ENCODE assay signal across 16 cellular contexts in the genomic region with DNA sequence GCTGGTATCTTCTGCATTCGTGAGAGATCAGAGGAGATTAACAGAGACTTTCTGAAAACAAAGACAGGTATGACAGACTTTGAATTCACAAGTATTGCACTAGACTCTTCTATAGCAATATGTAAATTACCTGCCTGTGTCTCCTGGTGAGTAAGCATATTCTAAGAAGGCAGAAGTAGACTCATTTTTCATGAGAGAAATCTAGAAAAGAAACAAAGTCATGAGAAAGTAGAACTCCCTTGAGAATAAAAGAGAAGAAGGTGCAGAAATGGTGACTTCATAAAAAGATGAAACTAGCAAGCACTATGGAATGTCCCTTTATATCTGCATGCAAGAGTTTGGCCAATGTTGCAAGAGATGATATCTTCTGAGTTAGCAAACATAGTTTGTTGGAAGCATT.
DNase-seq lines count a peak whose midpoint lies in the region; ATAC-seq and TF ChIP-seq lines count a peak whose summit lies in the region.
"Had no signal": no experiment of that assay in that cellular context is flagged by ENCODE, and none has a peak within 500 bp of the region (broad histone marks: within the 10 kb centered on the region; RNA-seq: fewer than 3 reads in every experiment).

No MANE protein-coding gene starts in this region.

- no peak overlapping the region for H3K4me3 ChIP-seq in endodermal cell (ENCODE audit: low read length)
- H3K4me3 ChIP-seq: colonic mucosa, SK-N-MC had no signal

- H3K27ac ChIP-seq in endodermal cell (ENCODE audit: low read depth, low read length) = no peak overlapping the region
- H3K27ac ChIP-seq: colonic mucosa, foreskin keratinocyte, SK-N-MC had no signal

- DNase-seq in NAMALWA (ENCODE audit: low spot score) (no peak), HPDE6-E6E7 (ENCODE audit: extremely low spot score) (no peak), endodermal cell (no peak), kidney glomerular epithelial cell (lab: John Stamatoyannopoulos, UW) (no peak)
- DNase-seq: activated CD4-positive, alpha-beta T cell treated with anti-CD3 and anti-CD28 coated beads for 1 hour; activated naive CD8-positive, alpha-beta T cell treated with anti-CD3 and anti-CD28 coated beads for 36 hours; colonic mucosa; foreskin keratinocyte; MM.1S; NCI-H82; nucleus accumbens had no signal

- H3K9me3 Mint-ChIP-seq in endodermal cell = no peaks in the 10 kb centered on the region
- H3K9me3 Mint-ChIP-seq: activated naive CD8-positive, alpha-beta T cell treated with anti-CD3 and anti-CD28 coated beads for 36 hours had no signal

- no peaks in the 10 kb centered on the region for H3K9me3 ChIP-seq in endodermal cell (ENCODE audit: control insufficient read depth, low read length)
- H3K9me3 ChIP-seq: colonic mucosa had no signal

- no peaks in the 10 kb centered on the region for H3K27me3 ChIP-seq in endodermal cell (ENCODE audit: control insufficient read depth, insufficient read depth, low read length, poor library complexity, severe bottlenecking)
- H3K27me3 ChIP-seq: colonic mucosa, foreskin keratinocyte had no signal

- ATAC-seq in GM18505 (IDR thresholded peaks at IDR 0.05; ENCODE audit: unreplicated experiment) = peak; percentile 91
- ATAC-seq in GM19438 (IDR thresholded peaks at IDR 0.05; ENCODE audit: low read depth, unreplicated experiment) = peak; percentile 86
- peak; percentile 92 for ATAC-seq in HG02798 (IDR thresholded peaks at IDR 0.05; ENCODE audit: poor library complexity, unreplicated experiment)
- peak; percentile 95 for ATAC-seq in HG03442 (IDR thresholded peaks at IDR 0.05; ENCODE audit: unreplicated experiment)
- ATAC-seq: foreskin keratinocyte had no signal

- H3K4me1 ChIP-seq in endodermal cell (ENCODE audit: control insufficient read depth, insufficient read depth, low read length) = no peaks in the 10 kb centered on the region
- H3K4me1 ChIP-seq: colonic mucosa, foreskin keratinocyte had no signal

- H3K27me3 Mint-ChIP-seq in endodermal cell (ENCODE audit: insufficient read depth) = no peaks in the 10 kb centered on the region
- H3K27me3 Mint-ChIP-seq: activated naive CD8-positive, alpha-beta T cell treated with anti-CD3 and anti-CD28 coated beads for 36 hours had no signal

- H3K36me3 ChIP-seq in endodermal cell (ENCODE audit: control insufficient read depth, insufficient read depth, low read length) = no peaks in the 10 kb centered on the region
- H3K36me3 ChIP-seq: colonic mucosa had no signal

- H3K4me1 Mint-ChIP-seq in endodermal cell = no peaks in the 10 kb centered on the region

- H3K4me3 Mint-ChIP-seq in endodermal cell = no peak overlapping the region
- H3K4me3 Mint-ChIP-seq: activated naive CD8-positive, alpha-beta T cell treated with anti-CD3 and anti-CD28 coated beads for 36 hours had no signal

- H3K36me3 Mint-ChIP-seq in endodermal cell (ENCODE audit: low read depth) = no peaks in the 10 kb centered on the region
- H3K36me3 Mint-ChIP-seq: activated naive CD8-positive, alpha-beta T cell treated with anti-CD3 and anti-CD28 coated beads for 36 hours had no signal

- H3K27ac Mint-ChIP-seq in endodermal cell = no peak overlapping the region
- H3K27ac Mint-ChIP-seq: activated naive CD8-positive, alpha-beta T cell treated with anti-CD3 and anti-CD28 coated beads for 36 hours had no signal

- TF ChIP-seq POLR2A in GM18505 (IDR thresholded peaks at IDR 0.05; ENCODE audit: borderline replicate concordance, extremely low read depth, insufficient read depth, insufficient read length) = no peak

- TF ChIP-seq CTCF in endodermal cell (conservative IDR thresholded peaks at IDR 0.05) = no peak

- no peak overlapping the region for H3K9ac ChIP-seq in endodermal cell (ENCODE audit: extremely low read depth, low read length, poor library complexity, severe bottlenecking)

- WGBS in endodermal cell (ENCODE audit: insufficient coverage in 1 of 2, insufficient read length in 1 of 2), 2 experiments = 93 to 100% methylated on average over 1 of the region's 1 CpG
